8 cellular contexts compared by ENCODE assay signal in the genomic region with DNA sequence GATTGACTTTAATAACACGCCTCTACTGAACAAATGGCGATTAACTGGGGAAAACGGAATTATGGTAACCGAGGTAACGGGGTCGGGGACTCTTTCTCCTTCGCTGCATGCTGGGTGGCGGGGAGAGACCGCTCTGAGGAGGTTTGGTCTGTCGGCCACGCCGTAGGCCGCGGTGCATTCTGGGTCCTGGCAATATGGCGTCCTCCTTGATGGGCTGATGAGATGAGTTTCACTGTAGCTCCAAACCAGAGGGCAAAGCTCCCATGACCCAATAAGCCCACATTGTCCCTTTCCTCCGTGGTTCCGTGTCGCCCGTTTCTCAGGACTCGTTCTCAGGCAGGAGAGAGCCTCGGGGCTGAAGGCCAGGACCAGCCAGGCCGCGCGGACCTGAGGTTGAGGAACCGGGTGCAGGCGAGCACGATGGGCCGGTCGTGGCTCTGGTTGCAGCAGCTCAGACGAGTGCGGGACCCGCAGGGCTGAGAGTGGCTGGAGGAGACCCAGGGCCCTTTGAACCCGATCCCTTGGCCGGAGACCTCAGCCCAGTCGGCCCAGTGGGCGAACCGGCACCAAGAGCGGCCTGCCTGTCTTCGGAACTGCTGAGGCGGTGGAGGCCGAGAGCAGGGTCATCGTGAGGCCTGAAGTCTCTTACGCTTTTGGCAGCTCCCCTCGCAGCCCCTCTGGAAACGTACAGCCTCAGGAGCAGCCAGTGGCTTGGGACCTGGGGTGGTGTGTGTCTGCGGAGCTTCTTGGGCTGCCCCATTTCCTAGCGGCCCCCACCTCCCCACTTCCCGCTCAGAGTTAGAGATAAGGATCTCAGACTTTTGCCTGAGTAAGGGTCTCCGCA. TPM values are rescaled to one million over a fixed set of nuclear protein-coding genes. Genes with fewer than 3 reads are reported as not detected.
A peak's percentile ranks its signal among the peaks of the same experiment; 100 is the strongest.
DNase-seq lines count a peak whose midpoint lies in the region; ATAC-seq and TF ChIP-seq lines count a peak whose summit lies in the region.

Gene RPTOR (plus strand): TSS at position 184 of the 844 bp plus-strand sequence. CDS start 792 bp downstream, outside the sequence.

- H3K27ac ChIP-seq in 22Rv1 = peak within 1 kb of the TSS; percentile 67

- ATAC-seq in effector memory CD8-positive, alpha-beta T cell (replicated peaks) = peak; percentile 99

- peak within 1 kb of the TSS; percentile 90 to 92 for H3K27ac Mint-ChIP-seq in effector memory CD8-positive, alpha-beta T cell

- peaks cover 8 to 12% of the 10 kb centered on the region in 2 donors for H3K4me1 Mint-ChIP-seq in effector memory CD8-positive, alpha-beta T cell (ENCODE audit: low read depth in 2 of 2)

- no peak for TF ChIP-seq CTCF in 22Rv1 (IDR thresholded peaks at IDR 0.05)

- H3K9me3 Mint-ChIP-seq in effector memory CD8-positive, alpha-beta T cell = no peaks in the 10 kb centered on the region

- DNase-seq in HS-5 (ENCODE audit: low read depth) = peak; percentile 73
- peak; percentile 82 for DNase-seq in NOMO-1 treated with DMSO at 0.1 percent for 48 hours (lab: John Stamatoyannopoulos, UW; ENCODE audit: unreplicated experiment)
- DNase-seq in effector memory CD8-positive, alpha-beta T cell = peak; percentile 82 to 89 (median 82)
- DNase-seq in lung microvascular endothelial cell (ENCODE audit: low read depth in 2 of 2) = peak; percentile 89 to 91
- peak; percentile 77 to 89 (median 82) for DNase-seq in stimulated activated CD4-positive, alpha-beta T cell treated with anti-CD3 and anti-CD28 coated beads, TNF-alpha, amount 100 ng/mL, for 24 hours (ENCODE audit: low read depth in 3 of 3)

- H3K4me3 Mint-ChIP-seq in effector memory CD8-positive, alpha-beta T cell = peak within 1 kb of the TSS; percentile 88 to 90

- H3K36me3 Mint-ChIP-seq in effector memory CD8-positive, alpha-beta T cell (ENCODE audit: insufficient read depth) = no peaks in the 10 kb centered on the region

- POLR2A ChIA-PET in activated CD8-positive, alpha-beta memory T cell treated with anti-CD3 and anti-CD28 coated beads for 36 hours (lab: Charles Lee) = interaction anchor here (1.6 kb wide), 1 partner anchor 90 kb away, joined by 5 read pairs; no protein-coding TSS in a partner anchor

- H3K27me3 Mint-ChIP-seq in effector memory CD8-positive, alpha-beta T cell = peaks cover 17 to 20% of the 10 kb centered on the region in 2 donors

- CTCF ChIA-PET in activated CD8-positive, alpha-beta memory T cell treated with anti-CD3 and anti-CD28 coated beads for 36 hours (lab: Charles Lee) = interaction anchor here (0.7 to 3.3 kb wide), 4 partner anchors 12 to 445 kb away, joined by 3 to 10 read pairs (median 3); no protein-coding TSS in a partner anchor

- peak; percentile 66 for TF ChIP-seq POLR2A in GM18526 (IDR thresholded peaks at IDR 0.05; ENCODE audit: extremely low read depth, insufficient read length)

RNA-seq across cellular contexts. Expression of gene RPTOR, which starts in this region (rescaled TPM):
- total RNA-seq in activated CD8-positive, alpha-beta memory T cell treated with anti-CD3 and anti-CD28 coated beads for 36 hours = 10 to 100 TPM; 60.0 to 67.2 TPM
- total RNA-seq in lung microvascular endothelial cell = 9.2 and 11.7 TPM in 2 replicates

Comparison
In these comparisons a context has a peak if more than half of its experiments do, and no peak if none do; other contexts are left out.
1. Peak in every context shown above with its lines: DNase-seq, ATAC-seq and H3K27ac ChIP-seq.